In the genomic region with DNA sequence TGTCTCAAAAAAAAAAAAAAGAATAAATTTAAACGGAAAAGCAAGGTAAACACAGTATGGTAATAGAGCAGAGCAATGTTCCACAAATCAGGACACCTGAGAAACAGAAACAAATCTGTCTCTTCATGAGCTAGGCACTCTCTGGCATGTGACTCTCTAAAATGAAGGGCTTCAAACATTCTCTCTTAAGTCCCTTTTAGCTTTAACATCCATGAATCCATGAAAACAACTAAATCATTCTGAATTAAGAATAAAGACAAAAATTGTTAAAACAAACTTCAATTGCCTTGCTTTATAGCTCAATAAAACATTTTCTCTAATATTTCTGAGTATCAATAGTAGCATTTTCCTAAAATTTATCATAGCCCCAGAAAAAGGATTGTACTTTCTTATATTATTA, we compare ENCODE assay signal across 22 cellular contexts.
DNase-seq lines count a peak whose midpoint lies in the region.
"Had no signal": no experiment of that assay in that cellular context is flagged by ENCODE, and none has a peak within 500 bp of the region (broad histone marks: within the 10 kb centered on the region; RNA-seq: fewer than 3 reads in every experiment).

No MANE protein-coding gene starts in this region.

- DNase-seq in SK-N-DZ (ENCODE audit: low spot score) (peak; percentile 90), HPDE6-E6E7 (ENCODE audit: extremely low spot score) (no peak)
- DNase-seq: 8988T; ACHN; AML-193; BE2C; C1 segment of cervical spinal cord; Caco-2; Calu3; CD4-positive, alpha-beta memory T cell; CD4-positive, alpha-beta T cell; CD4-positive, CD25-positive, alpha-beta regulatory T cell; CD8-positive, alpha-beta memory T cell; CD8-positive, alpha-beta T cell; COR-L47; DMS 273 treated with DMSO at 0.1 percent for 48 hours; DMS153; DMS53; DMS79; DMS79 treated with DMSO at 0.1 percent for 48 hours; DND-41; EL had no signal
